Comparison of ENCODE assay signal across 8 cellular contexts in genomic region chr10:122112021-122112616, GRCh38.
DNase-seq lines count a peak whose midpoint lies in the region; ATAC-seq and TF ChIP-seq lines count a peak whose summit lies in the region.

No MANE protein-coding gene starts in this region.

- peak overlapping the region; percentile 77 for H3K4me3 ChIP-seq in fibroblast of villous mesenchyme (ENCODE audit: low read depth, low read length)
- H3K4me3 ChIP-seq in gastrocnemius medialis = peak overlapping the region; percentile 33 to 82 (median 56)

- H3K36me3 ChIP-seq in gastrocnemius medialis = no peaks in the 10 kb centered on the region

- H3K27me3 ChIP-seq in gastrocnemius medialis = no peaks in the 10 kb centered on the region

- no peaks in the 10 kb centered on the region for H3K9me3 ChIP-seq in gastrocnemius medialis

- TF ChIP-seq POLR2A in gastrocnemius medialis (IDR thresholded peaks at IDR 0.05) = no peak

- POLR2A ChIA-PET in RWPE1 (lab: Yijun Ruan, JAX; ENCODE audit: low non-redundant PET) = interaction anchor here (1.9 kb wide), 1 partner anchor 27 kb away, joined by 7 read pairs; no protein-coding TSS in a partner anchor

- ATAC-seq in gastrocnemius medialis = peak; percentile 7 to 8
- ATAC-seq in HG03097 (IDR thresholded peaks at IDR 0.05; ENCODE audit: low FRiP score, unreplicated experiment) = no peak
- no peak for ATAC-seq in stimulated activated effector memory CD8-positive, alpha-beta T cell treated with anti-CD3 and anti-CD28 coated beads, Interleukin-12 subunit alpha, Interleukin-12 subunit beta, amount 100 ng/mL, for 72 hours

- intact Hi-C loops in gastrocnemius medialis (cut with DNase I; ENCODE audit: low total_unique reads) = loop anchor here (1.0 to 2.0 kb wide), 3 partner anchors 29 to 117 kb away; no protein-coding TSS in a partner anchor

- in situ Hi-C loops in gastrocnemius medialis (cut with MboI; ENCODE audit: low sequenced_read_pairs in 4 of 4) = loop anchor here in 2 of 4 donors (5.0 to 10.0 kb wide), 2 partner anchors 57 to 60 kb away; no protein-coding TSS in a partner anchor

- no peak overlapping the region for H3K27ac Mint-ChIP-seq in stimulated activated effector memory CD8-positive, alpha-beta T cell treated with anti-CD3 and anti-CD28 coated beads, Interleukin-12 subunit alpha, Interleukin-12 subunit beta, amount 100 ng/mL, for 72 hours

- no peaks in the 10 kb centered on the region for H3K9me3 Mint-ChIP-seq in stimulated activated effector memory CD8-positive, alpha-beta T cell treated with anti-CD3 and anti-CD28 coated beads, Interleukin-12 subunit alpha, Interleukin-12 subunit beta, amount 100 ng/mL, for 72 hours

- H3K4me1 ChIP-seq in gastrocnemius medialis = peaks cover 43 to 46% of the 10 kb centered on the region in 2 donors

- peak; percentile 38 for DNase-seq in GM20000 (ENCODE audit: low spot score)
- DNase-seq in RWPE1 (ENCODE audit: low spot score) = no peak
- DNase-seq in fibroblast of villous mesenchyme (ENCODE audit: low read depth) = peak; percentile 50
- DNase-seq in gastrocnemius medialis = no peak
- no peak for DNase-seq in NCI-H1694 (lab: John Stamatoyannopoulos, UW)
- DNase-seq in NCI-H2081 (lab: John Stamatoyannopoulos, UW) = no peak
- DNase-seq in stimulated activated effector memory CD8-positive, alpha-beta T cell treated with anti-CD3 and anti-CD28 coated beads, Interleukin-12 subunit alpha, Interleukin-12 subunit beta, amount 100 ng/mL, for 72 hours (ENCODE audit: low spot score in 2 of 2) = no peak

- no peak overlapping the region for H3K4me3 Mint-ChIP-seq in stimulated activated effector memory CD8-positive, alpha-beta T cell treated with anti-CD3 and anti-CD28 coated beads, Interleukin-12 subunit alpha, Interleukin-12 subunit beta, amount 100 ng/mL, for 72 hours

- H3K36me3 Mint-ChIP-seq in stimulated activated effector memory CD8-positive, alpha-beta T cell treated with anti-CD3 and anti-CD28 coated beads, Interleukin-12 subunit alpha, Interleukin-12 subunit beta, amount 100 ng/mL, for 72 hours = no peaks in the 10 kb centered on the region

- H3K4me1 Mint-ChIP-seq in stimulated activated effector memory CD8-positive, alpha-beta T cell treated with anti-CD3 and anti-CD28 coated beads, Interleukin-12 subunit alpha, Interleukin-12 subunit beta, amount 100 ng/mL, for 72 hours = peaks cover 6% of the 10 kb centered on the region

- peak overlapping the region; percentile 95 for H3K27ac ChIP-seq in RWPE1
- peak overlapping the region; percentile 95 to 99 (median 98) for H3K27ac ChIP-seq in gastrocnemius medialis

- CTCF ChIA-PET in RWPE1 (lab: Yijun Ruan, JAX) = interaction anchor here (0.5 to 2.5 kb wide), 15 partner anchors 9 to 289 kb away, joined by 3 to 11 read pairs (median 3); partner anchors contain the start of gene ATE1

- TF ChIP-seq CTCF in GM20000 (IDR thresholded peaks at IDR 0.05; ENCODE audit: extremely low read depth, missing control alignments) = no peak
- TF ChIP-seq CTCF in RWPE1 (conservative IDR thresholded peaks at IDR 0.05; ENCODE audit: low read depth) = no peak
- TF ChIP-seq CTCF in fibroblast of villous mesenchyme (IDR thresholded peaks at IDR 0.05; ENCODE audit: insufficient read depth, low read depth, low read length) = no peak
- no peak for TF ChIP-seq CTCF in gastrocnemius medialis (IDR thresholded peaks at IDR 0.05 in 4 of 5, conservative IDR thresholded peaks at IDR 0.05 in 1 of 5)

Comparison
In these comparisons a context has a peak if more than half of its experiments do, and no peak if none do; other contexts are left out.
1. DNase-seq: peak in GM20000 (single experiment) and fibroblast of villous mesenchyme (single experiment); none in RWPE1 (single experiment), gastrocnemius medialis (0 of 2), NCI-H1694 (single experiment), NCI-H2081 (0 of 2) and stimulated activated effector memory CD8-positive, alpha-beta T cell treated with anti-CD3 and anti-CD28 coated beads, Interleukin-12 subunit alpha, Interleukin-12 subunit beta, amount 100 ng/mL, for 72 hours (0 of 2).
2. ATAC-seq: peak in gastrocnemius medialis (2 of 2); none in HG03097 (single experiment) and stimulated activated effector memory CD8-positive, alpha-beta T cell treated with anti-CD3 and anti-CD28 coated beads, Interleukin-12 subunit alpha, Interleukin-12 subunit beta, amount 100 ng/mL, for 72 hours (single experiment).